In the genomic region with DNA sequence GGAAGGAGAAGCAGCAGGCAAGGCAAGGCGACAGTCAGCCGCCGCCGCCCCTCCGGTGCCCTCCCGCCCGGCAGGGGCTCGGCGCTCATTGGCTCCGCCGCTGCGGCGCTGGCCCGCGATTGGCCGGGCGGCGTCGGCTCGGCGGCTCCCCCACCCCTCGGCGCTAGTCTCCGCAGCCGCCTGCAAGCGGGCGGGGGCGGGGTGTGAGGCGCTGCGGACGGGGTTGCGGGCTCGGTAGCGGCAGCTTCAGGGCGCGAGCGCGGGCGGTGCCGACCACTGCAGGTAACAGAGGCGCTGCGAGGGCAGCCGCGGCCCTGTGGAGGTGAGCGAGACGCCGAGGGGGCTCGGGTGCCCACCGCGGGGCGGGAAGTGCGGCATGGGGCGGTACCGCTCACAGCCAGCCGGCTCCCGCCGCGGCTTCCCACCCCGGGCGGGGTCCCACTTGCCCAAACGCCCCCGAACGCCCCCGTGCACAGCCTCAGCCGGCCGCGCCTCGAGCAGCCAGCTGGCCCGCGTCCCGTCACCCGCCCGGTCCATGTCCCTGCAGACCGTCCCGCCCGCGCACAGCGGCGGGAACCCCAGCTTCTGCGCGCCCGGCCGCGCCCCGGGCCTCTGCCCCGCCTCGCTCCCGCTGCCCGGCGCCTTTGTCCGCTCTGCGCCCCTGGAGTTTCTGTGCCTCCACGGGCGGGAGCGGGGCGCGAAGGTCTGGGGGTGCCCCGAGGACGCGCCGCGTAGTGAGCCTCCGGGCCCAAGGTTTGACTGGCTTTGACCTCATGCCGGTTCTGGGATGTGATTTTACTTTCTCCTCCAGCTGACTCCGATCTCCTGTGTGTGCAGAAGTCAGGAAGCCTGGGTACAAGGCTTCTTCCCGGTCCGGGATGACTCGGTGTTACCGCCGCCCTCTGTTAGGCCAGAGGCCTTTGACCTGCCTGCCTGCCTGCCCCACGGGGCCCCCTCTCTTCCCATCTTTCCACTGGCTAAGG, we compare ENCODE assay signal across 8 cellular contexts. TPM values are rescaled to one million over a fixed set of nuclear protein-coding genes. Genes with fewer than 3 reads are reported as not detected.
DNase-seq lines count a peak whose midpoint lies in the region; ATAC-seq and TF ChIP-seq lines count a peak whose summit lies in the region.

A gene (plus strand): TSS at position 166 of the 983 bp plus-strand sequence. CDS start 4,480 bp downstream, outside the sequence.

- H3K36me3 Mint-ChIP-seq in endodermal cell (ENCODE audit: low read depth), result peaks cover 16% of the 10 kb centered on the region

- H3K27me3 ChIP-seq in endodermal cell (ENCODE audit: control insufficient read depth, insufficient read depth, low read length, poor library complexity, severe bottlenecking), result no peaks in the 10 kb centered on the region

- WGBS in endodermal cell (ENCODE audit: insufficient coverage in 1 of 2, insufficient read length in 1 of 2), 2 experiments, result 0% methylated on average over 56 to 111 of the region's 111 CpGs

- peaks cover 4% of the 10 kb centered on the region for H3K4me1 Mint-ChIP-seq in endodermal cell

- H3K4me3 Mint-ChIP-seq in endodermal cell, result peak within 1 kb of the TSS; percentile 93

- TF ChIP-seq CTCF in endodermal cell (conservative IDR thresholded peaks at IDR 0.05), result peak; percentile 7

- peak within 1 kb of the TSS; percentile 58 for H3K9ac ChIP-seq in endodermal cell (ENCODE audit: extremely low read depth, low read length, poor library complexity, severe bottlenecking)

- H3K4me1 ChIP-seq in endodermal cell (ENCODE audit: control insufficient read depth, insufficient read depth, low read length), result no peaks in the 10 kb centered on the region

- H3K9me3 Mint-ChIP-seq in endodermal cell, result peaks cover 1% of the 10 kb centered on the region

- H3K27ac Mint-ChIP-seq in endodermal cell, result peak within 1 kb of the TSS; percentile 89

- H3K27ac ChIP-seq in endodermal cell (ENCODE audit: low read depth, low read length), result peak within 1 kb of the TSS; percentile 87

- peaks cover 20% of the 10 kb centered on the region for H3K36me3 ChIP-seq in endodermal cell (ENCODE audit: control insufficient read depth, insufficient read depth, low read length)

- H3K27me3 Mint-ChIP-seq in endodermal cell (ENCODE audit: insufficient read depth), result peaks cover 2% of the 10 kb centered on the region

- peak; percentile 95 for DNase-seq in COLO668 (lab: John Stamatoyannopoulos, UW; ENCODE audit: unreplicated experiment)
- peak; percentile 90 for DNase-seq in HK-2 (ENCODE audit: unreplicated experiment)
- DNase-seq in NOMO-1 treated with DMSO at 0.1 percent for 48 hours (lab: John Stamatoyannopoulos, UW; ENCODE audit: unreplicated experiment), result peak; percentile 90
- DNase-seq in activated CD8-positive, alpha-beta memory T cell treated with anti-CD3 and anti-CD28 coated beads for 48 hours (ENCODE audit: low read depth in 2 of 3, low spot score in 2 of 3), result peak; percentile 57 to 73 (median 60)
- peak; percentile 96 for DNase-seq in endodermal cell
- peak; percentile 95 for DNase-seq in mesenteric fat pad (ENCODE audit: low spot score)
- DNase-seq in stimulated activated CD8-positive, alpha-beta memory T cell treated with anti-CD3 and anti-CD28 coated beads, Interleukin-12 subunit alpha, Interleukin-12 subunit beta, amount 100 ng/mL, for 4 hours (ENCODE audit: low read depth), result peak; percentile 78

- peak within 1 kb of the TSS; percentile 78 for H3K4me3 ChIP-seq in endodermal cell (ENCODE audit: low read length)

- H3K9me3 ChIP-seq in endodermal cell (ENCODE audit: control insufficient read depth, low read length), result no peaks in the 10 kb centered on the region

- ATAC-seq in GM19463 (IDR thresholded peaks at IDR 0.05; ENCODE audit: unreplicated experiment), result peak; percentile 97

RNA-seq across cellular contexts. Expression of the gene that starts here (rescaled TPM):
- 10 to 100 TPM; 27.8 to 31.9 TPM for total RNA-seq in endodermal cell
- polyA plus RNA-seq in endodermal cell (2013, experiment 1 of 2), result 26.8 TPM
- polyA plus RNA-seq in endodermal cell (2013, experiment 2 of 2), result 23.8 TPM
- 9.0 TPM for total RNA-seq in mesenteric fat pad

Comparison
In these comparisons a context has a peak if more than half of its experiments do, and no peak if none do; other contexts are left out.
1. Peak in every context shown above with its lines: DNase-seq, ATAC-seq, H3K4me3 ChIP-seq and H3K27ac ChIP-seq.